ENCODE assay signal across 8 cellular contexts in genomic region chr22:38412435-38413084, GRCh38. TPM values are rescaled to one million over a fixed set of nuclear protein-coding genes. Genes with fewer than 3 reads are reported as not detected.
DNase-seq lines count a peak whose midpoint lies in the region; ATAC-seq and TF ChIP-seq lines count a peak whose summit lies in the region.

No MANE protein-coding gene starts in this region.

- ATAC-seq in lower lobe of right lung (peak; percentile 71 to 75), thoracic aorta (ENCODE audit: insufficient number of reproducible peaks, low FRiP score, low read depth) (no peak)

- H3K27ac ChIP-seq in lower lobe of right lung (no peak overlapping the region), thoracic aorta (no peak overlapping the region)

- H3K27ac Mint-ChIP-seq in T-helper 2 cell treated with Interferon-gamma antibody and Interleukin-4, amounts not matched to agents 5 μg/mL and 100 μg/mL, for 36 hours: no peak overlapping the region
- no peak overlapping the region for H3K27ac Mint-ChIP-seq in chondrocyte (ENCODE audit: unreplicated experiment)

- H3K4me1 Mint-ChIP-seq in T-helper 2 cell treated with Interferon-gamma antibody and Interleukin-4, amounts not matched to agents 5 μg/mL and 100 μg/mL, for 36 hours (ENCODE audit: low read depth): no peaks in the 10 kb centered on the region
- H3K4me1 Mint-ChIP-seq in chondrocyte (ENCODE audit: low read depth): no peaks in the 10 kb centered on the region

- H3K9me3 ChIP-seq in lower lobe of right lung (no peaks in the 10 kb centered on the region), thoracic aorta (no peaks in the 10 kb centered on the region)

- H3K9me3 Mint-ChIP-seq in T-helper 2 cell treated with Interferon-gamma antibody and Interleukin-4, amounts not matched to agents 5 μg/mL and 100 μg/mL, for 36 hours: no peaks in the 10 kb centered on the region
- no peaks in the 10 kb centered on the region for H3K9me3 Mint-ChIP-seq in chondrocyte (ENCODE audit: low read depth)

- intact Hi-C loops in lower lobe of right lung (cut with DNase I): no loop called here

- H3K4me3 Mint-ChIP-seq in T-helper 2 cell treated with Interferon-gamma antibody and Interleukin-4, amounts not matched to agents 5 μg/mL and 100 μg/mL, for 36 hours: peak overlapping the region; percentile 36
- H3K4me3 Mint-ChIP-seq in chondrocyte (ENCODE audit: unreplicated experiment): no peak overlapping the region

- peaks cover 3% of the 10 kb centered on the region for H3K27me3 Mint-ChIP-seq in T-helper 2 cell treated with Interferon-gamma antibody and Interleukin-4, amounts not matched to agents 5 μg/mL and 100 μg/mL, for 36 hours (ENCODE audit: low read depth)
- no peaks in the 10 kb centered on the region for H3K27me3 Mint-ChIP-seq in chondrocyte (ENCODE audit: low read depth)

- H3K27me3 ChIP-seq in lower lobe of right lung (ENCODE audit: low read depth): no peaks in the 10 kb centered on the region
- no peaks in the 10 kb centered on the region for H3K27me3 ChIP-seq in thoracic aorta (replicated peaks; ENCODE audit: insufficient read depth)

- no peaks in the 10 kb centered on the region for H3K36me3 Mint-ChIP-seq in T-helper 2 cell treated with Interferon-gamma antibody and Interleukin-4, amounts not matched to agents 5 μg/mL and 100 μg/mL, for 36 hours (ENCODE audit: low read depth)
- H3K36me3 Mint-ChIP-seq in chondrocyte (ENCODE audit: low read depth): no peaks in the 10 kb centered on the region

- H3K4me3 ChIP-seq in lower lobe of right lung (peak overlapping the region; percentile 23), thoracic aorta (peak overlapping the region; percentile 64)

- H3K4me1 ChIP-seq in lower lobe of right lung (peaks cover 11% of the 10 kb centered on the region), thoracic aorta (ENCODE audit: control insufficient read depth in 1 of 2, low read depth in 2 of 2) (peaks cover 7 to 10% of the 10 kb centered on the region in 2 donors)

- H3K36me3 ChIP-seq in lower lobe of right lung (no peaks in the 10 kb centered on the region), thoracic aorta (no peaks in the 10 kb centered on the region)

- TF ChIP-seq CTCF in GM12874 (IDR thresholded peaks at IDR 0.05; ENCODE audit: insufficient read depth, low read depth, low read length): peak; percentile 84
- peak; percentile 79 for TF ChIP-seq CTCF in chondrocyte (IDR thresholded peaks at IDR 0.05)
- TF ChIP-seq CTCF in lower lobe of right lung (IDR thresholded peaks at IDR 0.05): peak; percentile 77
- peak; percentile 81 for TF ChIP-seq CTCF in thoracic aorta (IDR thresholded peaks at IDR 0.05)

- DNase-seq in T-helper 2 cell treated with Interferon-gamma antibody and Interleukin-4, amounts not matched to agents 5 μg/mL and 100 μg/mL, for 36 hours (ENCODE audit: low spot score): peak; percentile 32
- DNase-seq in chondrocyte (ENCODE audit: low spot score): peak; percentile 90
- peak; percentile 46 for DNase-seq in lower lobe of right lung
- DNase-seq in thoracic aorta (ENCODE audit: low spot score): no peak
- DNase-seq in NCI-H1417 treated with DMSO at 0.1 percent for 48 hours (lab: John Stamatoyannopoulos, UW): no peak
- DNase-seq in NCI-H1436 treated with DMSO at 0.1 percent for 48 hours (lab: John Stamatoyannopoulos, UW): no peak
- no peak for DNase-seq in NCI-H446 (lab: John Stamatoyannopoulos, UW)

RNA-seq across cellular contexts. Expression of gene KCNJ4, which starts 42.4 kb away (rescaled TPM):
- total RNA-seq in chondrocyte (0.27 to 0.33 TPM (median 0.27 TPM) in 3 replicates), lower lobe of right lung (not detected), thoracic aorta (not detected)

RNA-seq across cellular contexts. Expression of gene KDELR3, which starts 55.3 kb away (rescaled TPM):
- total RNA-seq in chondrocyte (127 to 137 TPM (median 134 TPM) in 3 replicates), lower lobe of right lung (8.3 TPM), thoracic aorta (10 to 100 TPM; 16.8 to 52.9 TPM)

Comparison
In these comparisons a context has a peak if more than half of its experiments do, and no peak if none do; other contexts are left out.
1. DNase-seq: peak in T-helper 2 cell treated with Interferon-gamma antibody and Interleukin-4, amounts not matched to agents 5 μg/mL and 100 μg/mL, for 36 hours (single experiment), chondrocyte (single experiment) and lower lobe of right lung (single experiment); none in thoracic aorta (single experiment), NCI-H1417 treated with DMSO at 0.1 percent for 48 hours (single experiment), NCI-H1436 treated with DMSO at 0.1 percent for 48 hours (single experiment) and NCI-H446 (0 of 2).
2. Peak in every context shown above with its lines, with median percentiles within 50 percentile points of each other: CTCF ChIP-seq.